In the genomic region with DNA sequence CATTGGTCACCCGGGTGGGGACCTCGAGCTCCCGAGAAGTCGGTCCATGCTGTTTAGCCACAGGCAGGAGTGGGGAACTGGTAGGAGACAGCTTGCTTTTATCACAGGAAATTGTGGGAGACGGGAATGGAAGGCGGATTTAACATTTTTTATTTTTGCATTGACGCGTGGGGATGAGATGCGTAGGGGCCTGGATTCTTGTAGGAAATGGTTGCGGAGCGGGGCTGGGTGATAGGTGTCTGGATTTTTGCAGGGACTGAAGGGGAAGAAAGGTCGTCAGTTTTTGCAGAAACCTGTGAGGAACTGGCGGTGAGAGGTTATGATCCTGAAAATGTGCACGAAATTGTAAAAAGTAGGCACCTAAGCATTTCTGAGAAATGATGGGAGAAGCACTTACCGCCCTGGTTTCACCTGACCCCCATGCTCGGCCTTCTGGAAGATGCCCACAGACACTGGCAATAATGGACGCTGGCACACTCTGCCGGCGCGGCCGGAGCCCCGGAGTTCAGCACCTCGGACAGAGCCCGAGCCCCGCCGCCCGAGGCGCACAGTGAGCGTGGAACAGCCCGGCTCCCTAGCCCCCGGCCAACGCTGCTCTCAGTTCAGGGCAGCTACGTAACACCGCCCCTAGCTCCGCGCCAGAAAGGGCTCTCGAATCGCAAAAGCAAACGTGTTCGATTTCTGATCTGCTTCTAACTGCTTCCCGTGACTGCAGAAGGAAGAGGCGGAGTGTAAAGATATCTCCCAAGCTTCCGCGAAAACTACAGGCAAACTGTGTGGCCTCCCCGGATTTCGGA, we compare ENCODE assay signal across 8 cellular contexts. TPM values are rescaled to one million over a fixed set of nuclear protein-coding genes. Genes with fewer than 3 reads are reported as not detected.
DNase-seq lines count a peak whose midpoint lies in the region; ATAC-seq and TF ChIP-seq lines count a peak whose summit lies in the region.

No MANE protein-coding gene starts in this region.

- H3K27me3 ChIP-seq in IMR-90 (ENCODE audit: control insufficient read depth, insufficient read depth, low read length): peaks cover 28% of the 10 kb centered on the region
- H3K27me3 ChIP-seq in right cardiac atrium (ENCODE audit: control insufficient read depth, insufficient read depth): no peaks in the 10 kb centered on the region
- no peaks in the 10 kb centered on the region for H3K27me3 ChIP-seq in WERI-Rb-1 (ENCODE audit: insufficient read depth, low read depth, severe bottlenecking)

- no peak overlapping the region for H4K91ac ChIP-seq in IMR-90 (ENCODE audit: insufficient read depth, low read depth, low read length)

- H3K4me3 Mint-ChIP-seq in activated naive CD4-positive, alpha-beta T cell treated with anti-CD3 and anti-CD28 coated beads, Interleukin-2, amount 10 ng/mL, durations not matched to agents 7 days and 5 days: no peak overlapping the region

- H4K8ac ChIP-seq in IMR-90 (ENCODE audit: low read depth in 2 of 2, low read length in 2 of 2): no peak overlapping the region

- no peak overlapping the region for H3K9ac ChIP-seq in IMR-90 (ENCODE audit: low read depth, low read length)

- H3K4me1 ChIP-seq in IMR-90 (ENCODE audit: control insufficient read depth, insufficient read depth, low read length) (no peaks in the 10 kb centered on the region), right cardiac atrium (ENCODE audit: control insufficient read depth, insufficient read depth, low read length) (no peaks in the 10 kb centered on the region)

- TF ChIP-seq CTCF in IMR-90 (conservative IDR thresholded peaks at IDR 0.05; ENCODE audit: low read depth, low read length) (no peak), WERI-Rb-1 (IDR thresholded peaks at IDR 0.05; ENCODE audit: low read depth, low read length) (no peak)

- no peak overlapping the region for H4K5ac ChIP-seq in IMR-90 (ENCODE audit: low read depth, low read length)

- dilution Hi-C loops in IMR-90 (cut with HindIII; ENCODE audit: low sequenced_read_pairs, unreplicated experiment): no loop called here

- H2AK9ac ChIP-seq in IMR-90 (replicated peaks; ENCODE audit: low read depth, low read length, poor library complexity): no peak overlapping the region

- peaks cover 3% of the 10 kb centered on the region for H3K9me3 Mint-ChIP-seq in activated naive CD4-positive, alpha-beta T cell treated with anti-CD3 and anti-CD28 coated beads, Interleukin-2, amount 10 ng/mL, durations not matched to agents 7 days and 5 days

- BruUV-seq in IMR-90 (replicated peaks; lab: Mats Ljungman, UMichigan): no TSS peak

- no peak overlapping the region for H2BK5ac ChIP-seq in IMR-90 (ENCODE audit: low read depth, low read length, poor library complexity, severe bottlenecking)

- H3K36me3 Mint-ChIP-seq in activated naive CD4-positive, alpha-beta T cell treated with anti-CD3 and anti-CD28 coated beads, Interleukin-2, amount 10 ng/mL, durations not matched to agents 7 days and 5 days: peaks cover 4% of the 10 kb centered on the region

- CTCF ChIA-PET in IMR-90 (lab: Yijun Ruan, JAX): no interaction called here
- CTCF ChIA-PET in activated naive CD4-positive, alpha-beta T cell treated with anti-CD3 and anti-CD28 coated beads, Interleukin-2, amount 10 ng/mL, durations not matched to agents 7 days and 5 days (lab: Charles Lee): no interaction called here

- DNase-seq in COLO829 (ENCODE audit: low spot score): peak; percentile 6
- DNase-seq in IMR-90: peak; percentile 21
- peak; percentile 59 for DNase-seq in activated naive CD4-positive, alpha-beta T cell treated with anti-CD3 and anti-CD28 coated beads, Interleukin-2, amount 10 ng/mL, durations not matched to agents 7 days and 5 days
- DNase-seq in right cardiac atrium: peak; percentile 29 to 72 (median 60)
- DNase-seq in stimulated activated CD4-positive, alpha-beta T cell treated with anti-CD3 and anti-CD28 coated beads, Interleukin-15, amount 100 ng/mL, for 24 hours: peak; percentile 49
- DNase-seq in WERI-Rb-1: no peak

- H3K79me1 ChIP-seq in IMR-90 (ENCODE audit: low read depth in 1 of 2, low read length in 2 of 2): no peaks in the 10 kb centered on the region

- peaks cover 42% of the 10 kb centered on the region for H3K27me3 Mint-ChIP-seq in activated naive CD4-positive, alpha-beta T cell treated with anti-CD3 and anti-CD28 coated beads, Interleukin-2, amount 10 ng/mL, durations not matched to agents 7 days and 5 days

- no peaks in the 10 kb centered on the region for H4K20me1 ChIP-seq in IMR-90 (ENCODE audit: insufficient read depth, low read length)

- WGBS in IMR-90 (ENCODE audit: extremely low coverage in 2 of 2, insufficient read length in 1 of 2), 2 experiments: 10% methylated on average over 28 of the region's 46 CpGs; no CpG with 5 or more reads in 1 of the 2 experiments
- WGBS in right cardiac atrium: 8% methylated on average over 46 of the region's 46 CpGs

- H3K56ac ChIP-seq in IMR-90 (ENCODE audit: extremely low read depth, insufficient read depth, low read length): no peak overlapping the region

- H3K4me1 Mint-ChIP-seq in activated naive CD4-positive, alpha-beta T cell treated with anti-CD3 and anti-CD28 coated beads, Interleukin-2, amount 10 ng/mL, durations not matched to agents 7 days and 5 days: no peaks in the 10 kb centered on the region

- intact Hi-C loops in IMR-90 (cut with micrococcal nuclease): no loop called here
- intact Hi-C loops in right cardiac atrium (cut with DNase I): no loop called here

- H3K36me3 ChIP-seq in IMR-90 (ENCODE audit: control insufficient read depth, insufficient read depth, low read length) (no peaks in the 10 kb centered on the region), WERI-Rb-1 (no peaks in the 10 kb centered on the region)

- no peak overlapping the region for H3K14ac ChIP-seq in IMR-90 (replicated peaks; ENCODE audit: low read depth, low read length)

- H3K9me3 ChIP-seq in IMR-90 (ENCODE audit: control insufficient read depth, insufficient read depth, low read length) (no peaks in the 10 kb centered on the region), right cardiac atrium (ENCODE audit: control insufficient read depth, low read length) (no peaks in the 10 kb centered on the region), WERI-Rb-1 (ENCODE audit: severe bottlenecking) (no peaks in the 10 kb centered on the region)

- no peak overlapping the region for H2BK20ac ChIP-seq in IMR-90 (ENCODE audit: low read depth, low read length)

- POLR2A ChIA-PET in IMR-90 (lab: Charles Lee; ENCODE audit: unreplicated experiment): no interaction called here

- no peak overlapping the region for H3K18ac ChIP-seq in IMR-90 (ENCODE audit: low read depth, low read length)

- peak overlapping the region; percentile 77 for H3K4me2 ChIP-seq in IMR-90 (ENCODE audit: low read depth, low read length)

- H3K27ac ChIP-seq in IMR-90 (ENCODE audit: insufficient read depth, low read length) (no peak overlapping the region), right cardiac atrium (ENCODE audit: low read length) (no peak overlapping the region), WERI-Rb-1 (no peak overlapping the region)

- peak; percentile 100 for ATAC-seq in IMR-90 (ENCODE audit: low read depth)
- ATAC-seq in right cardiac atrium: peak; percentile 82 to 84
- no peak for ATAC-seq in GM21619 (IDR thresholded peaks at IDR 0.05; ENCODE audit: unreplicated experiment)
- no peak for ATAC-seq in HG03442 (IDR thresholded peaks at IDR 0.05; ENCODE audit: unreplicated experiment)

- no peak for TF ChIP-seq POLR2A in IMR-90 (IDR thresholded peaks at IDR 0.05; ENCODE audit: low read depth, low read length)

- no peak for TF ChIP-seq RAD21 in IMR-90 (IDR thresholded peaks at IDR 0.05; ENCODE audit: low read length)

- in situ Hi-C loops in IMR-90 (cut with MboI; ENCODE audit: low sequenced_read_pairs): no loop called here

- no peak overlapping the region for H2BK120ac ChIP-seq in IMR-90 (ENCODE audit: low read depth, low read length)

- no peak overlapping the region for H2AK5ac ChIP-seq in IMR-90 (ENCODE audit: low read depth, low read length)

- H3K4me3 ChIP-seq in IMR-90 (ENCODE audit: insufficient read depth, low read depth, low read length): no peak overlapping the region
- H3K4me3 ChIP-seq in right cardiac atrium (ENCODE audit: low read length): no peak overlapping the region
- no peak overlapping the region for H3K4me3 ChIP-seq in WERI-Rb-1 (ENCODE audit: low read depth, low read length)

- H2BK15ac ChIP-seq in IMR-90 (ENCODE audit: low read depth, low read length): no peak overlapping the region

- H3K23ac ChIP-seq in IMR-90 (ENCODE audit: low read depth, low read length): no peak overlapping the region

- H3K9me1 ChIP-seq in IMR-90 (ENCODE audit: insufficient read depth, low read length): no peaks in the 10 kb centered on the region

- H3K27ac Mint-ChIP-seq in activated naive CD4-positive, alpha-beta T cell treated with anti-CD3 and anti-CD28 coated beads, Interleukin-2, amount 10 ng/mL, durations not matched to agents 7 days and 5 days: no peak overlapping the region

- H2AFZ ChIP-seq in IMR-90 (replicated peaks; ENCODE audit: low read length, poor library complexity): no peak overlapping the region

- no peak overlapping the region for H3K4ac ChIP-seq in IMR-90 (ENCODE audit: low read depth, low read length)

TF ChIP-seq in IMR-90, 13 proteins besides CTCF, POLR2A, EP300 and RAD21:
- TF ChIP-seq SMC3 (IDR thresholded peaks at IDR 0.05; ENCODE audit: low read depth, low read length) (no peak), MXI1 (IDR thresholded peaks at IDR 0.05; ENCODE audit: borderline replicate concordance, low read depth, low read length) (peak; percentile 63; the same call in 1 of the 2 replicates)

RNA-seq across cellular contexts. Expression of a gene that starts 0.9 kb away (rescaled TPM):
- not detected in 2 replicates for total RNA-seq in IMR-90 (2012; rRNA removed)
- not detected in 2 replicates for polyA plus RNA-seq in IMR-90 (2012; rRNA removed)
- not detected in 2 replicates for polyA plus RNA-seq in IMR-90 (2012; cell fraction: cytosol; rRNA removed)
- not detected in 2 replicates for polyA plus RNA-seq in IMR-90 (2012; cell fraction: nucleus; rRNA removed; ENCODE audit: low replicate concordance)
- total RNA-seq in right cardiac atrium: not detected
- polyA plus RNA-seq in right cardiac atrium: 0.02 TPM

RNA-seq across cellular contexts. Expression of a gene that starts 27.5 kb away (rescaled TPM):
- total RNA-seq in IMR-90 (2012; rRNA removed): 148 and 170 TPM in 2 replicates
- 232 and 237 TPM in 2 replicates for polyA plus RNA-seq in IMR-90 (2012; rRNA removed)
- polyA plus RNA-seq in IMR-90 (2012; cell fraction: cytosol; rRNA removed): 184 and 291 TPM in 2 replicates
- 89.8 and 103 TPM in 2 replicates for polyA plus RNA-seq in IMR-90 (2012; cell fraction: nucleus; rRNA removed; ENCODE audit: low replicate concordance)
- total RNA-seq in right cardiac atrium: 10 to 100 TPM; 27.5 to 32.8 (median 30.4) TPM
- 32.6 TPM for polyA plus RNA-seq in right cardiac atrium

Comparison
In these comparisons a context has a peak if more than half of its experiments do, and no peak if none do; other contexts are left out.
1. ATAC-seq: peak in IMR-90 (single experiment) and right cardiac atrium (2 of 2); none in GM21619 (single experiment) and HG03442 (single experiment).